8 cellular contexts compared by ENCODE assay signal in the genomic region with DNA sequence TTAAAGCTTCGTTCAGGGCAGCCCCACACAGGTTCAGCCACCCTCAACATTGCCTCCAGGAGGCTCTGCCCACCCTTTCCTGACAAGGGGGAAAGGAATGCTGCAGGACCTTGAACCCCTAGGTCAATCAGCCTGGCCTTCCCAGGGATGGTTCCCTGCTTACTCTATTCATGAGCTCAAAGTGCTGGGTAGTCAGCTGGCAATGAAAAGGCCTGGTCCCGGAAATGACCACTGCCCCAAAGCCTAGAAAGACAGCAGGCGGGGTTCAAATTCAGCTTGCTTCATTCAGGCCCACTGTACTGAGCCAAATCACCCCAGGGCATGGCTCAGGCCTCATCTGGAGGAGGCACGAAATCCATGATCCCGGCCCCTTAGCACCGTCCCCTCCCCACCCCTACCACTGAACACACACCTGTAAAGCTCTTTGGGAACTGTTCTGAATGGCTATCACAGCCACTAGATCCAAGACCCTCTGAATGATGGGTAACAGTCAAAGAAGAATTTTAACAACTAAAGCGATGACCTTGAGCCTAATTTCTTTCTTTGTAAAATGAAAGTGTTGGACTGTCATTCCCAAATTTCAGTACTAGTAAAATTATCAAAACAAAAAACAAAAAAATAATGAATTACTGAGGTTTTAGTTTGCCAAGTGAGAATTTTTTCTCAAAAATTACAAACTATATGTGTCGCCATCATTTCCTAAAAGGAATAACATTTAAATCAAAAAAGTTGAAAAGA. TPM values are rescaled to one million over a fixed set of nuclear protein-coding genes. Genes with fewer than 3 reads are reported as not detected.
DNase-seq lines count a peak whose midpoint lies in the region; ATAC-seq, FAIRE-seq and TF ChIP-seq lines count a peak whose summit lies in the region.

No MANE protein-coding gene starts in this region.

- H2AFZ ChIP-seq in MM.1S (ENCODE audit: low read length) = peak overlapping the region; percentile 48

- peak; percentile 54 to 61 for ATAC-seq in lower lobe of right lung

- no peaks in the 10 kb centered on the region for H4K20me1 ChIP-seq in MM.1S (ENCODE audit: insufficient read depth, low read length)

- H3K9me2 ChIP-seq in MM.1S (replicated peaks; ENCODE audit: insufficient read depth, low read length) = no peaks in the 10 kb centered on the region

- TF ChIP-seq CTCF in MM.1S (IDR thresholded peaks at IDR 0.05; ENCODE audit: low read length) = no peak
- TF ChIP-seq CTCF in colonic mucosa (IDR thresholded peaks at IDR 0.05) = no peak
- TF ChIP-seq CTCF in lower lobe of right lung (IDR thresholded peaks at IDR 0.05) = no peak

- H3K4me2 ChIP-seq in MM.1S (ENCODE audit: low read depth, low read length) = peak overlapping the region; percentile 50

- no peaks in the 10 kb centered on the region for H3K36me3 ChIP-seq in MM.1S (replicated peaks; ENCODE audit: insufficient read depth, low read length)
- no peaks in the 10 kb centered on the region for H3K36me3 ChIP-seq in colonic mucosa
- H3K36me3 ChIP-seq in lower lobe of right lung = no peaks in the 10 kb centered on the region

- H3K27ac ChIP-seq in MM.1S (ENCODE audit: low read length) (no peak overlapping the region), colonic mucosa (peak overlapping the region; percentile 75), lower lobe of right lung (peak overlapping the region; percentile 84)

- H3K79me2 ChIP-seq in MM.1S (ENCODE audit: low read length) = peaks cover 56% of the 10 kb centered on the region

- H3K4me1 ChIP-seq in MM.1S (ENCODE audit: low read length) (peaks cover 14% of the 10 kb centered on the region; the same call in 1 of the 2 replicates), colonic mucosa (peaks cover 6% of the 10 kb centered on the region), lower lobe of right lung (peaks cover 28% of the 10 kb centered on the region)

- no peak for FAIRE-seq in GM19239 (lab: Jason Lieb, UNC)

- H3K9ac ChIP-seq in MM.1S (ENCODE audit: low read length) (peak overlapping the region; percentile 75), colonic mucosa (ENCODE audit: low read depth in 2 of 2, low read length in 2 of 2) (peak overlapping the region; percentile 75 to 90)

- intact Hi-C loops in colonic mucosa (cut with DNase I) = no loop called here
- intact Hi-C loops in lower lobe of right lung (cut with DNase I) = no loop called here

- H3K27me3 ChIP-seq in MM.1S (replicated peaks; ENCODE audit: insufficient read depth, low read length) (no peaks in the 10 kb centered on the region), colonic mucosa (no peaks in the 10 kb centered on the region), lower lobe of right lung (ENCODE audit: low read depth) (no peaks in the 10 kb centered on the region)

- H3K9me3 ChIP-seq in MM.1S (replicated peaks; ENCODE audit: insufficient read depth, low read length) (no peaks in the 10 kb centered on the region), colonic mucosa (no peaks in the 10 kb centered on the region), lower lobe of right lung (no peaks in the 10 kb centered on the region)

- DNase-seq in COLO668 (lab: John Stamatoyannopoulos, UW; ENCODE audit: unreplicated experiment) (peak; percentile 40), MM.1S (no peak), colonic mucosa (peak; percentile 77), lower lobe of right lung (no peak), ureter (ENCODE audit: low spot score) (peak; percentile 44), NCI-H2227 treated with DMSO at 0.1 percent for 48 hours (lab: John Stamatoyannopoulos, UW) (no peak), amniotic stem cell (lab: John Stamatoyannopoulos, UW) (no peak), GM19239 (ENCODE audit: insufficient read length, low spot score) (no peak)

- H3K4me3 ChIP-seq in MM.1S (ENCODE audit: low read length) (peak overlapping the region; percentile 86), colonic mucosa (peak overlapping the region; percentile 56), lower lobe of right lung (peak overlapping the region; percentile 78)

- H3F3A ChIP-seq in MM.1S (ENCODE audit: insufficient read depth, low read length) = no peaks in the 10 kb centered on the region

RNA-seq across cellular contexts. Expression of gene URGCP, which starts 1.0 kb away (rescaled TPM):
- total RNA-seq in colonic mucosa = 10 to 100 TPM; 45.5 to 65.7 TPM
- total RNA-seq in lower lobe of right lung = 26.1 TPM
- 39.1 TPM for total RNA-seq in ureter

RNA-seq across cellular contexts. Expression of gene UBE2D4, which starts 20.9 kb away (rescaled TPM):
- 10 to 100 TPM in 1 of 2 donors, 1 to 10 TPM in 1; 8.9 to 12.8 TPM for total RNA-seq in colonic mucosa
- total RNA-seq in lower lobe of right lung = 21.3 TPM
- total RNA-seq in ureter = 27.4 TPM

RNA-seq across cellular contexts. Expression of gene MRPS24, which starts 36.1 kb away (rescaled TPM):
- total RNA-seq in colonic mucosa (100 to 1,000 TPM; 102 to 160 TPM), lower lobe of right lung (58.2 TPM), ureter (66.7 TPM)

Comparison
In these comparisons a context has a peak if more than half of its experiments do, and no peak if none do; other contexts are left out.
1. DNase-seq: peak in COLO668 (single experiment), colonic mucosa (single experiment) and ureter (single experiment); none in MM.1S (single experiment), lower lobe of right lung (single experiment), NCI-H2227 treated with DMSO at 0.1 percent for 48 hours (single experiment), amniotic stem cell (single experiment) and GM19239 (single experiment).
2. Peak in every context shown above with its lines, with median percentiles within 50 percentile points of each other: H3K4me3 ChIP-seq.